23 cellular contexts compared by ENCODE assay signal in the genomic region with DNA sequence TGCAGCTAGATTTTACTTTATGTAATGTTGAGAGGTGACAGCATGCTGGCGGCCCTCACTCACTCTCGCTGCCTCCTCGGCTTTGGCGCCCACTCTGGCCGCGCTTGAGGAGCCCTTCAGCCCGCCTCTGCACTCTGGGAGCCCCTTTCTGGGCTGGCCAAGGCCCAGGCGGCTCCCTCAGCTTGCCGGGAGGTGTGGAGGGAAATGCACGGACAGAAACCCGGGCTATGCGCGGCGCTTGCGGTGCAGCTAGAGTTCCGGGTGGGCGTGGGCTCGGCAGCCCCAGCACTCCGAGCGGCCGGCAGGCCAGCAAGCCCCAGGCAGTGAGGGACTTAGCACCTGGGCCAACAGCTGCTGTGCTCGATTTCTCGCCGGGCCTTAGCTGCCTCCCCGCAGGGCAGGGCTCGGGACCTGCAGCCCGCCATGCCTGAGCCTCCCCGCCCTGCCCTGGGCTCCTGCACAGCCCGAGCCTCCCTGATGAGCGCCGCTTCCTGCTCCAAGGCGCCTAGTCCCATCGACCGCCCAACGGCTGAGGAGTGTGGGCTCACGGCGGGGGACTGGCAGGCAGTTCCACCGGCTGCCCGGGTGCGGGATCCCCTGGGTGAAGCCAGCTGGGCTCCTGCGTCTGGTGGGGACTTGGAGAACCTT.
DNase-seq lines count a peak whose midpoint lies in the region; ATAC-seq, FAIRE-seq and TF ChIP-seq lines count a peak whose summit lies in the region.
"Had no signal": no experiment of that assay in that cellular context is flagged by ENCODE, and none has a peak within 500 bp of the region (broad histone marks: within the 10 kb centered on the region; RNA-seq: fewer than 3 reads in every experiment).

No MANE protein-coding gene starts in this region.

- in situ Hi-C loops in K562 (cut with MboI): no loop called here

- peaks cover 20% of the 10 kb centered on the region for H3K9me3 Mint-ChIP-seq in type B pancreatic cell
- H3K9me3 Mint-ChIP-seq in naive thymus-derived CD4-positive, alpha-beta T cell: peaks cover 0 to 22% (median 7%) of the 10 kb centered on the region in 11 donors

- no peak overlapping the region for H3K27ac ChIP-seq in left ventricle myocardium inferior (replicated peaks)
- H3K27ac ChIP-seq in K562 (ENCODE audit: extremely low read depth, low read depth, low read length): no peak overlapping the region
- no peak overlapping the region for H3K27ac ChIP-seq in mesenchymal stem cell (ENCODE audit: low read length, poor library complexity, severe bottlenecking)
- no peak overlapping the region for H3K27ac ChIP-seq in naive thymus-derived CD4-positive, alpha-beta T cell (ENCODE audit: low read depth, low read length)
- H3K27ac ChIP-seq: BLaER1, GM23248, Peyer's patch, SJCRH30 had no signal

- no peaks in the 10 kb centered on the region for H3K36me3 Mint-ChIP-seq in type B pancreatic cell
- H3K36me3 Mint-ChIP-seq in naive thymus-derived CD4-positive, alpha-beta T cell: no peaks in the 10 kb centered on the region
- H3K36me3 Mint-ChIP-seq: CD4-positive, CD25-positive, alpha-beta regulatory T cell; T-cell had no signal

- H2BK5ac ChIP-seq in mesenchymal stem cell (ENCODE audit: low read depth, low read length, poor library complexity, severe bottlenecking): no peak overlapping the region

- no TSS peak for BruUV-seq in K562 (replicated peaks; lab: Mats Ljungman, UMichigan)

- POLR2A ChIA-PET in K562 (lab: Yijun Ruan, JAX): no interaction called here
- POLR2A ChIA-PET in naive thymus-derived CD4-positive, alpha-beta T cell (lab: Charles Lee): no interaction called here

- FAIRE-seq in K562 (lab: Jason Lieb, UNC): no peak
- FAIRE-seq: A204.1, HTR-8/SVneo had no signal

- peak overlapping the region; percentile 39 for H4K91ac ChIP-seq in mesenchymal stem cell (ENCODE audit: low read length)

- H3K27ac Mint-ChIP-seq in type B pancreatic cell: no peak overlapping the region
- no peak overlapping the region for H3K27ac Mint-ChIP-seq in naive thymus-derived CD4-positive, alpha-beta T cell
- H3K27ac Mint-ChIP-seq: CD4-positive, CD25-positive, alpha-beta regulatory T cell; H9; T-cell had no signal

- 5% methylated on average over 29 of the region's 41 CpGs for WGBS in K562 (ENCODE audit: insufficient coverage, low coverage, missing lambda C conversion rate)
- 98% methylated on average over 37 of the region's 41 CpGs for WGBS in mesenchymal stem cell

- H2BK120ac ChIP-seq in mesenchymal stem cell (ENCODE audit: low read depth, low read length): no peak overlapping the region

- TF ChIP-seq CTCF in left ventricle myocardium inferior (IDR thresholded peaks at IDR 0.05; ENCODE audit: borderline replicate concordance): no peak
- no peak for TF ChIP-seq CTCF in K562 (IDR thresholded peaks at IDR 0.05 in 2 of 3, conservative IDR thresholded peaks at IDR 0.05 in 1 of 3; ENCODE audit: insufficient read depth in 2 of 3, low read depth in 1 of 3, low read length in 3 of 3)
- TF ChIP-seq CTCF in type B pancreatic cell (conservative IDR thresholded peaks at IDR 0.05): no peak

- peak overlapping the region in 1 of 2 experiments; percentile 10 for H2BK12ac ChIP-seq in mesenchymal stem cell (ENCODE audit: low read length in 2 of 2)

- H2AK5ac ChIP-seq in mesenchymal stem cell (ENCODE audit: low read length, severe bottlenecking): no peak overlapping the region

- DNase-seq in left ventricle myocardium superior (peak; percentile 16), left ventricle myocardium inferior (no peak), K562 (ENCODE audit: extremely low read depth in 1 of 4, low spot score in 3 of 4) (peak in 1 of 4 experiments; percentile 8), mesenchymal stem cell (no peak), type B pancreatic cell (ENCODE audit: extremely low spot score, unreplicated experiment) (peak; percentile 65)
- DNase-seq in naive thymus-derived CD4-positive, alpha-beta T cell: no peak
- DNase-seq in activated CD4-positive, alpha-beta T cell treated with anti-CD3 and anti-CD28 coated beads for 1 hour: no peak
- DNase-seq: CD4-positive, CD25-positive, alpha-beta regulatory T cell; DMS153; DND-41; GM23248; H9; KBM-7; MV-4-11; NCI-H2029 treated with DMSO at 0.1 percent for 48 hours; NCI-H2227 treated with DMSO at 0.1 percent for 48 hours; SJCRH30; T-cell had no signal

- H4K20me1 ChIP-seq in K562 (replicated peaks; ENCODE audit: control insufficient read depth, insufficient read depth, low read length): no peaks in the 10 kb centered on the region
- H4K20me1 ChIP-seq: BLaER1 had no signal

- no peak overlapping the region for H3K4me3 ChIP-seq in left ventricle myocardium inferior
- H3K4me3 ChIP-seq in K562: no peak overlapping the region
- no peak overlapping the region for H3K4me3 ChIP-seq in mesenchymal stem cell (ENCODE audit: insufficient read depth in 1 of 2, low read depth in 1 of 2, low read length in 2 of 2)
- H3K4me3 ChIP-seq in naive thymus-derived CD4-positive, alpha-beta T cell (ENCODE audit: low read length): no peak overlapping the region
- H3K4me3 ChIP-seq: BLaER1, GM23248, Peyer's patch, SJCRH30 had no signal

- CTCF ChIA-PET in K562 (lab: Yijun Ruan, JAX; ENCODE audit: low intra/inter-chr PET ratio): no interaction called here
- CTCF ChIA-PET in naive thymus-derived CD4-positive, alpha-beta T cell (lab: Charles Lee): no interaction called here

- H3K9me3 ChIP-seq in left ventricle myocardium inferior (replicated peaks) (peaks cover 20% of the 10 kb centered on the region), K562 (replicated peaks; ENCODE audit: control insufficient read depth, insufficient read depth, low read depth, low read length) (no peaks in the 10 kb centered on the region; the same call in 1 of the 2 replicates), mesenchymal stem cell (ENCODE audit: control insufficient read depth, low read length) (peaks cover 11% of the 10 kb centered on the region)
- no peaks in the 10 kb centered on the region for H3K9me3 ChIP-seq in naive thymus-derived CD4-positive, alpha-beta T cell (ENCODE audit: control insufficient read depth in 2 of 3, low read length in 3 of 3)
- H3K9me3 ChIP-seq: Peyer's patch, SJCRH30 had no signal

- TF ChIP-seq RAD21 in K562 (CRISPR knock-in tag; conservative IDR thresholded peaks at IDR 0.05 in 1 of 2, IDR thresholded peaks at IDR 0.05 in 1 of 2): no peak

- no peak overlapping the region for H2AFZ ChIP-seq in K562 (ENCODE audit: low read depth, low read length)
- H2AFZ ChIP-seq in mesenchymal stem cell (ENCODE audit: low read depth, low read length): no peak overlapping the region
- H2AFZ ChIP-seq: GM23248 had no signal

- intact Hi-C loops in left ventricle myocardium superior (cut with micrococcal nuclease): no loop called here
- intact Hi-C loops in left ventricle myocardium inferior (cut with micrococcal nuclease): no loop called here
- intact Hi-C loops in K562 (cut with micrococcal nuclease): no loop called here
- intact Hi-C loops in naive thymus-derived CD4-positive, alpha-beta T cell (cut with micrococcal nuclease): no loop called here

- no peaks in the 10 kb centered on the region for H3K9me1 ChIP-seq in K562 (ENCODE audit: control insufficient read depth, insufficient read depth, low read length)

- H3K4ac ChIP-seq in mesenchymal stem cell (ENCODE audit: low read depth in 1 of 2, low read length in 2 of 2): no peak overlapping the region

- H3K79me2 ChIP-seq in K562 (ENCODE audit: control insufficient read depth, insufficient read depth, low read length): no peaks in the 10 kb centered on the region

- no peak for TF ChIP-seq POLR2A in K562 (conservative IDR thresholded peaks at IDR 0.05)

- H3K27me3 ChIP-seq in left ventricle myocardium inferior (ENCODE audit: low read depth) (no peaks in the 10 kb centered on the region), K562 (ENCODE audit: control insufficient read depth in 2 of 2, insufficient read depth in 2 of 2, low read length in 2 of 2) (no peaks in the 10 kb centered on the region), mesenchymal stem cell (ENCODE audit: control insufficient read depth in 1 of 2, insufficient read depth in 1 of 2, low read length in 2 of 2) (no peaks in the 10 kb centered on the region)
- no peaks in the 10 kb centered on the region for H3K27me3 ChIP-seq in naive thymus-derived CD4-positive, alpha-beta T cell (ENCODE audit: control insufficient read depth in 2 of 2, insufficient read depth in 2 of 2, low read length in 2 of 2)
- H3K27me3 ChIP-seq: BLaER1, Peyer's patch, SJCRH30 had no signal

- H3K4me2 ChIP-seq in K562 (ENCODE audit: insufficient read depth, low read length): no peak overlapping the region
- no peak overlapping the region for H3K4me2 ChIP-seq in mesenchymal stem cell (ENCODE audit: low read length, poor library complexity, severe bottlenecking)
- H3K4me2 ChIP-seq: BLaER1 had no signal

- no peak overlapping the region for H3K18ac ChIP-seq in mesenchymal stem cell (ENCODE audit: low read depth in 1 of 2, low read length in 2 of 2)

- TF ChIP-seq EP300 in K562 (IDR thresholded peaks at IDR 0.05; ENCODE audit: low read length): no peak

- no peaks in the 10 kb centered on the region for H3K27me3 Mint-ChIP-seq in type B pancreatic cell
- H3K27me3 Mint-ChIP-seq in naive thymus-derived CD4-positive, alpha-beta T cell: no peaks in the 10 kb centered on the region
- H3K27me3 Mint-ChIP-seq: CD4-positive, CD25-positive, alpha-beta regulatory T cell; T-cell had no signal

- H4K8ac ChIP-seq in mesenchymal stem cell (ENCODE audit: low read length): no peak overlapping the region

- H3K4me1 ChIP-seq in left ventricle myocardium inferior: no peaks in the 10 kb centered on the region
- H3K4me1 ChIP-seq in K562 (replicated peaks in 1 of 2; ENCODE audit: control insufficient read depth in 2 of 2, insufficient read depth in 2 of 2, low read length in 2 of 2): peaks cover 0 to 6% of the 10 kb centered on the region in 2 experiments; a peak in 1 of 5 replicates
- peaks cover 2% of the 10 kb centered on the region for H3K4me1 ChIP-seq in mesenchymal stem cell (ENCODE audit: control insufficient read depth, insufficient read depth, low read depth, low read length)
- no peaks in the 10 kb centered on the region for H3K4me1 ChIP-seq in naive thymus-derived CD4-positive, alpha-beta T cell (ENCODE audit: control insufficient read depth in 2 of 2, insufficient read depth in 2 of 2, low read length in 2 of 2)
- H3K4me1 ChIP-seq: BLaER1, Peyer's patch, SJCRH30 had no signal

- H3K79me1 ChIP-seq in mesenchymal stem cell (replicated peaks; ENCODE audit: low read length, poor library complexity, severe bottlenecking): no peaks in the 10 kb centered on the region

- no peak overlapping the region for H3K23ac ChIP-seq in mesenchymal stem cell (ENCODE audit: low read length in 2 of 2)

- no peak overlapping the region for H3K4me3 Mint-ChIP-seq in type B pancreatic cell
- no peak overlapping the region for H3K4me3 Mint-ChIP-seq in naive thymus-derived CD4-positive, alpha-beta T cell
- H3K4me3 Mint-ChIP-seq: CD4-positive, CD25-positive, alpha-beta regulatory T cell; H9; T-cell had no signal

- peak overlapping the region; percentile 23 for H2BK15ac ChIP-seq in mesenchymal stem cell (ENCODE audit: low read depth, poor library complexity, severe bottlenecking)

- H3K14ac ChIP-seq in mesenchymal stem cell (ENCODE audit: low read length in 2 of 2): no peak overlapping the region

- H3K9ac ChIP-seq in K562 (ENCODE audit: insufficient read depth in 1 of 2, low read depth in 2 of 2, low read length in 2 of 2) (no peak overlapping the region), mesenchymal stem cell (ENCODE audit: low read length) (no peak overlapping the region)
- H3K9ac ChIP-seq: BLaER1, GM23248 had no signal

- H3K4me1 Mint-ChIP-seq in type B pancreatic cell (ENCODE audit: unreplicated experiment): peaks cover 3% of the 10 kb centered on the region
- H3K4me1 Mint-ChIP-seq in naive thymus-derived CD4-positive, alpha-beta T cell: no peaks in the 10 kb centered on the region
- H3K4me1 Mint-ChIP-seq: CD4-positive, CD25-positive, alpha-beta regulatory T cell; H9; T-cell had no signal

- ATAC-seq in left ventricle myocardium superior: no peak
- peak; percentile 33; the same call in 1 of the 3 replicates for ATAC-seq in K562
- ATAC-seq in naive thymus-derived CD4-positive, alpha-beta T cell: no peak
- no peak for ATAC-seq in GM18519 (IDR thresholded peaks at IDR 0.05; ENCODE audit: low FRiP score, unreplicated experiment)
- ATAC-seq: T-cell had no signal

- H3K36me3 ChIP-seq in left ventricle myocardium inferior (no peaks in the 10 kb centered on the region), K562 (ENCODE audit: control insufficient read depth, insufficient read depth, low read length) (no peaks in the 10 kb centered on the region), mesenchymal stem cell (ENCODE audit: control insufficient read depth in 1 of 2, insufficient read depth in 2 of 2, low read depth in 1 of 2, low read length in 2 of 2) (no peaks in the 10 kb centered on the region)
- H3K36me3 ChIP-seq in naive thymus-derived CD4-positive, alpha-beta T cell (ENCODE audit: control insufficient read depth in 2 of 3, insufficient read depth in 3 of 3, low read length in 3 of 3): no peaks in the 10 kb centered on the region
- H3K36me3 ChIP-seq: BLaER1, Peyer's patch, SJCRH30 had no signal

Comparison
In these comparisons a context has a peak if more than half of its experiments do, and no peak if none do; other contexts are left out.
1. DNase-seq: peak in left ventricle myocardium superior (single experiment) and type B pancreatic cell (single experiment); none in left ventricle myocardium inferior (single experiment), mesenchymal stem cell (single experiment), naive thymus-derived CD4-positive, alpha-beta T cell (0 of 9) and activated CD4-positive, alpha-beta T cell treated with anti-CD3 and anti-CD28 coated beads for 1 hour (single experiment).